8 cellular contexts compared by ENCODE assay signal in the genomic region with DNA sequence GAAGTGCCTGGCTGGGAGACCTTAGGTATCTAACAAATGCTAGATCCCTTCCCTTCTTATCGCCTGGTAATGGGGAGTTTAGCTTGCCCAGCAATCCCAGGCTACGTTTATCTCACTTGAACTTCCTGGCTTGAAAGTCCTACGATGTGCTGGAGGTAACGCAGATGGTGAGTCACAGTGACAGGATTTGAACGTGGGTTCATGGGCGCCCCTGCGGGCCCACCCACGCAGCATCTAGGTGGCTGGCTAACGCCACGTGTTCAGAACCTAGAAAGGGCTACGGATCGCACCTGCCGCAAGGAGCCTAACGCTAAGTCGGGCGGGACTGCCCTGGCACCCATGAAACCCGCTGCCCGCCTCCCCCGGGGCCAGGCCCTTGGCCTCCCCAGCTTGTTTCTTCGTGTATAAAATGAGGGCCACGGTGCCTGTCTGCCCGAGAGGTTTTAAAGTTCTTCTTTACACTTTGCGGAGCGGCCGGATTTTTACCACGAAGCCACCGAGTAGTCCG. TPM values are rescaled to one million over a fixed set of nuclear protein-coding genes. Genes with fewer than 3 reads are reported as not detected.
DNase-seq lines count a peak whose midpoint lies in the region; ATAC-seq and TF ChIP-seq lines count a peak whose summit lies in the region.

No MANE protein-coding gene starts in this region.

- H3K27ac Mint-ChIP-seq in T-cell: peak overlapping the region; percentile 99

- POLR2A ChIA-PET in T-cell (lab: Charles Lee): interaction anchor here (0.6 to 3.1 kb wide), 15 partner anchors 8 to 590 kb away, joined by 3 to 37 read pairs (median 4); no protein-coding TSS in a partner anchor

- peaks cover 3% of the 10 kb centered on the region for H3K36me3 Mint-ChIP-seq in T-cell

- H3K4me1 Mint-ChIP-seq in T-cell: peaks cover 73 to 75% (median 74%) of the 10 kb centered on the region in 3 donors

- H3K4me3 Mint-ChIP-seq in T-cell: peak overlapping the region; percentile 90 to 92 (median 90)

- H3K9me3 ChIP-seq in iPS-15b (ENCODE audit: control insufficient read depth, insufficient read depth, low read length) (no peaks in the 10 kb centered on the region), spleen (no peaks in the 10 kb centered on the region)

- WGBS in spleen, 5 donors: 0 to 2% (median 0%) methylated on average over 5 to 28 of the region's 28 CpGs

- TF ChIP-seq POLR2A in spleen (IDR thresholded peaks at IDR 0.05): no peak

- H3K4me3 ChIP-seq in iPS-15b (ENCODE audit: low read depth, low read length) (peak overlapping the region; percentile 33), spleen (peak overlapping the region; percentile 39 to 88 (median 76))

- no peaks in the 10 kb centered on the region for H3K9me3 Mint-ChIP-seq in T-cell

- DNase-seq in AML-193 (lab: John Stamatoyannopoulos, UW) (peak; percentile 46 to 61), T-cell (peak in 33 of 34 experiments; percentile 79 to 92 (median 86)), amniotic stem cell (lab: John Stamatoyannopoulos, UW) (peak; percentile 53), spleen (peak; percentile 94), foreskin melanocyte (no peak)

- H3K9ac ChIP-seq in iPS-15b (ENCODE audit: low read depth, low read length): no peak overlapping the region

- H3K4me1 ChIP-seq in iPS-15b (ENCODE audit: control insufficient read depth, insufficient read depth, low read length): peaks cover 8% of the 10 kb centered on the region
- H3K4me1 ChIP-seq in spleen: peaks cover 58 to 88% (median 84%) of the 10 kb centered on the region in 6 donors

- H3K27ac ChIP-seq in spleen: peak overlapping the region; percentile 97 to 100 (median 100)

- CTCF ChIA-PET in T-cell (lab: Charles Lee): interaction anchor here (0.5 to 1.8 kb wide), 7 partner anchors 9 to 1664 kb away, joined by 3 to 12 read pairs (median 3); no protein-coding TSS in a partner anchor

- no peaks in the 10 kb centered on the region for H3K27me3 Mint-ChIP-seq in T-cell

- ATAC-seq in GM19328 (IDR thresholded peaks at IDR 0.05; ENCODE audit: unreplicated experiment) (peak; percentile 18), HG03460 (IDR thresholded peaks at IDR 0.05; ENCODE audit: unreplicated experiment) (peak; percentile 20), T-cell (replicated peaks in 1 of 4) (peak; percentile 74 to 79 (median 75))

- no peak for TF ChIP-seq CTCF in spleen (IDR thresholded peaks at IDR 0.05 in 8 of 11, conservative IDR thresholded peaks at IDR 0.05 in 3 of 11)

- no peaks in the 10 kb centered on the region for H3K36me3 ChIP-seq in iPS-15b (ENCODE audit: control insufficient read depth, insufficient read depth, low read length)
- no peaks in the 10 kb centered on the region for H3K36me3 ChIP-seq in spleen

- intact Hi-C loops in spleen (cut with DNase I; ENCODE audit: low total_unique reads): no loop called here

- H3K27me3 ChIP-seq in iPS-15b (ENCODE audit: control insufficient read depth, insufficient read depth, low read length) (peaks cover 89% of the 10 kb centered on the region), spleen (replicated peaks in 1 of 7) (no peaks in the 10 kb centered on the region)

RNA-seq across cellular contexts. Expression of gene USP3, which starts 0.6 kb away (rescaled TPM):
- total RNA-seq in T-cell (100 to 1,000 TPM; 123 to 265 (median 130) TPM), spleen (100 to 1,000 TPM in 4 of 7 donors, 10 to 100 TPM in 3; 82.0 to 136 (median 112) TPM)
- polyA plus RNA-seq in spleen: 10 to 100 TPM; 29.5 to 48.4 (median 38.4) TPM

Comparison
In these comparisons a context has a peak if more than half of its experiments do, and no peak if none do; other contexts are left out.
1. ATAC-seq: peak in every context shown above with its lines; median percentile 75 in T-cell; 20 in HG03460; 18 in GM19328.